Comparison of ENCODE assay signal across 18 cellular contexts in genomic region chr2:200737585-200737984, GRCh38.
DNase-seq lines count a peak whose midpoint lies in the region; ATAC-seq and TF ChIP-seq lines count a peak whose summit lies in the region.
"Had no signal": no experiment of that assay in that cellular context is flagged by ENCODE, and none has a peak within 500 bp of the region (broad histone marks: within the 10 kb centered on the region; RNA-seq: fewer than 3 reads in every experiment).

No MANE protein-coding gene starts in this region.

- no peak overlapping the region for H4K5ac ChIP-seq in IMR-90 (ENCODE audit: low read depth, low read length)

- no peak overlapping the region for H2BK120ac ChIP-seq in IMR-90 (ENCODE audit: low read depth, low read length)

- TF ChIP-seq CTCF in IMR-90 (conservative IDR thresholded peaks at IDR 0.05; ENCODE audit: low read depth, low read length) = no peak
- TF ChIP-seq CTCF in esophagus muscularis mucosa (IDR thresholded peaks at IDR 0.05) = no peak
- TF ChIP-seq CTCF in left ventricle myocardium inferior (IDR thresholded peaks at IDR 0.05; ENCODE audit: borderline replicate concordance) = no peak

- no peak for ATAC-seq in activated naive CD8-positive, alpha-beta T cell treated with anti-CD3 and anti-CD28 coated beads, Interleukin-2, amount 50 U/mL, for 24 hours
- no peak for ATAC-seq in IMR-90 (ENCODE audit: low read depth)
- ATAC-seq: A549, HepG2 had no signal

- no peaks in the 10 kb centered on the region for H4K20me1 ChIP-seq in IMR-90 (ENCODE audit: insufficient read depth, low read length)

- no peak overlapping the region; the same call in 1 of the 2 replicates for H2BK20ac ChIP-seq in IMR-90 (ENCODE audit: low read depth, low read length)

- intact Hi-C loops in IMR-90 (cut with micrococcal nuclease) (no loop called here), esophagus muscularis mucosa (cut with DNase I) (no loop called here), left ventricle myocardium inferior (cut with micrococcal nuclease) (no loop called here)

- 100% methylated on average over 3 of the region's 4 CpGs; no CpG with 5 or more reads in 1 of the 2 experiments for WGBS in IMR-90 (ENCODE audit: extremely low coverage in 2 of 2, insufficient read length in 1 of 2), 2 experiments
- WGBS in esophagus muscularis mucosa = 100% methylated on average over 4 of the region's 4 CpGs

- peak overlapping the region; percentile 33 for H3K27ac Mint-ChIP-seq in activated naive CD8-positive, alpha-beta T cell treated with anti-CD3 and anti-CD28 coated beads, Interleukin-2, amount 50 U/mL, for 24 hours
- no peak overlapping the region for H3K27ac Mint-ChIP-seq in activated naive CD8-positive, alpha-beta T cell treated with anti-CD3 and anti-CD28 coated beads for 36 hours
- H3K27ac Mint-ChIP-seq in stimulated activated naive CD8-positive, alpha-beta T cell treated with anti-CD3 and anti-CD28 coated beads, Interleukin-15, Interleukin-2, amounts not matched to agents 100 ng/mL and 50 ng/mL, for 24 hours = peak overlapping the region; percentile 31
- H3K27ac Mint-ChIP-seq: CD4-positive, alpha-beta T cell had no signal

- no peak overlapping the region for H2AK9ac ChIP-seq in IMR-90 (replicated peaks; ENCODE audit: low read depth, low read length, poor library complexity)

- no peak overlapping the region for H2AFZ ChIP-seq in IMR-90 (replicated peaks; ENCODE audit: low read length, poor library complexity)
- H2AFZ ChIP-seq: GM23248 had no signal

- H3K36me3 Mint-ChIP-seq in activated naive CD8-positive, alpha-beta T cell treated with anti-CD3 and anti-CD28 coated beads, Interleukin-2, amount 50 U/mL, for 24 hours (ENCODE audit: low read depth) = no peaks in the 10 kb centered on the region
- H3K36me3 Mint-ChIP-seq in activated naive CD8-positive, alpha-beta T cell treated with anti-CD3 and anti-CD28 coated beads for 36 hours = no peaks in the 10 kb centered on the region
- no peaks in the 10 kb centered on the region for H3K36me3 Mint-ChIP-seq in stimulated activated naive CD8-positive, alpha-beta T cell treated with anti-CD3 and anti-CD28 coated beads, Interleukin-15, Interleukin-2, amounts not matched to agents 100 ng/mL and 50 ng/mL, for 24 hours (ENCODE audit: low read depth)

- H3K9me3 ChIP-seq in IMR-90 (ENCODE audit: control insufficient read depth, insufficient read depth, low read length) = no peaks in the 10 kb centered on the region
- H3K9me3 ChIP-seq in esophagus muscularis mucosa = no peaks in the 10 kb centered on the region
- H3K9me3 ChIP-seq in left ventricle myocardium inferior (replicated peaks) = no peaks in the 10 kb centered on the region
- H3K9me3 ChIP-seq: A549, Caco-2 had no signal

- no peak overlapping the region for H3K56ac ChIP-seq in IMR-90 (ENCODE audit: extremely low read depth, insufficient read depth, low read length)

- no peak overlapping the region for H3K9ac ChIP-seq in IMR-90 (ENCODE audit: low read depth, low read length)
- H3K9ac ChIP-seq: GM23248 had no signal

- no peak for TF ChIP-seq RAD21 in IMR-90 (IDR thresholded peaks at IDR 0.05; ENCODE audit: low read length)

- CTCF ChIA-PET in IMR-90 (lab: Yijun Ruan, JAX) = interaction anchor here (1.0 kb wide), 1 partner anchor 764 kb away, joined by 3 read pairs; no protein-coding TSS in a partner anchor

- H3K27ac ChIP-seq in IMR-90 (ENCODE audit: insufficient read depth, low read length) (no peak overlapping the region), esophagus muscularis mucosa (replicated peaks in 1 of 4) (no peak overlapping the region), left ventricle myocardium inferior (replicated peaks) (no peak overlapping the region)
- H3K27ac ChIP-seq: 22Rv1, C4-2B, GM23248, HL-60 had no signal

- BruUV-seq in IMR-90 (replicated peaks; lab: Mats Ljungman, UMichigan) = no TSS peak

- no peak overlapping the region for H2BK5ac ChIP-seq in IMR-90 (ENCODE audit: low read depth, low read length, poor library complexity, severe bottlenecking)

- POLR2A ChIA-PET in IMR-90 (lab: Charles Lee; ENCODE audit: unreplicated experiment) = no interaction called here

- no peaks in the 10 kb centered on the region for H3K9me3 Mint-ChIP-seq in activated naive CD8-positive, alpha-beta T cell treated with anti-CD3 and anti-CD28 coated beads, Interleukin-2, amount 50 U/mL, for 24 hours
- no peaks in the 10 kb centered on the region for H3K9me3 Mint-ChIP-seq in activated naive CD8-positive, alpha-beta T cell treated with anti-CD3 and anti-CD28 coated beads for 36 hours
- H3K9me3 Mint-ChIP-seq in stimulated activated naive CD8-positive, alpha-beta T cell treated with anti-CD3 and anti-CD28 coated beads, Interleukin-15, Interleukin-2, amounts not matched to agents 100 ng/mL and 50 ng/mL, for 24 hours = no peaks in the 10 kb centered on the region
- H3K9me3 Mint-ChIP-seq: CD4-positive, alpha-beta T cell had no signal

- no peaks in the 10 kb centered on the region for H3K36me3 ChIP-seq in IMR-90 (ENCODE audit: control insufficient read depth, insufficient read depth, low read length)
- H3K36me3 ChIP-seq in esophagus muscularis mucosa = no peaks in the 10 kb centered on the region
- H3K36me3 ChIP-seq in left ventricle myocardium inferior = no peaks in the 10 kb centered on the region

- no peak for DNase-seq in activated naive CD8-positive, alpha-beta T cell treated with anti-CD3 and anti-CD28 coated beads, Interleukin-2, amount 50 U/mL, for 24 hours
- no peak for DNase-seq in activated naive CD8-positive, alpha-beta T cell treated with anti-CD3 and anti-CD28 coated beads for 36 hours
- DNase-seq in IMR-90 (no peak), esophagus muscularis mucosa (ENCODE audit: extremely low spot score) (peak; percentile 66), left ventricle myocardium inferior (no peak), activated gamma-delta T cell treated with Interleukin-2 at 50 U/mL for 16 hours (no peak), NCI-H1417 treated with DMSO at 0.1 percent for 48 hours (lab: John Stamatoyannopoulos, UW) (no peak)
- DNase-seq: AML-193; Caco-2; CD4-positive, alpha-beta T cell; GM23248; H7 had no signal

- no peak overlapping the region for H3K4me3 ChIP-seq in IMR-90 (ENCODE audit: insufficient read depth, low read depth, low read length)
- H3K4me3 ChIP-seq in esophagus muscularis mucosa = no peak overlapping the region
- no peak overlapping the region for H3K4me3 ChIP-seq in left ventricle myocardium inferior
- H3K4me3 ChIP-seq: A549, GM23248 had no signal

- H2BK15ac ChIP-seq in IMR-90 (ENCODE audit: low read depth, low read length) = peak overlapping the region; percentile 1; the same call in 1 of the 3 replicates

- peaks cover 26% of the 10 kb centered on the region for H3K4me1 Mint-ChIP-seq in activated naive CD8-positive, alpha-beta T cell treated with anti-CD3 and anti-CD28 coated beads, Interleukin-2, amount 50 U/mL, for 24 hours
- peaks cover 7% of the 10 kb centered on the region for H3K4me1 Mint-ChIP-seq in activated naive CD8-positive, alpha-beta T cell treated with anti-CD3 and anti-CD28 coated beads for 36 hours
- H3K4me1 Mint-ChIP-seq in stimulated activated naive CD8-positive, alpha-beta T cell treated with anti-CD3 and anti-CD28 coated beads, Interleukin-15, Interleukin-2, amounts not matched to agents 100 ng/mL and 50 ng/mL, for 24 hours (ENCODE audit: low read depth) = peaks cover 24% of the 10 kb centered on the region

- no peak overlapping the region for H4K8ac ChIP-seq in IMR-90 (ENCODE audit: low read depth in 2 of 2, low read length in 2 of 2)

- dilution Hi-C loops in IMR-90 (cut with HindIII; ENCODE audit: low sequenced_read_pairs, unreplicated experiment) = no loop called here

- H3K9me1 ChIP-seq in IMR-90 (ENCODE audit: insufficient read depth, low read length) = no peaks in the 10 kb centered on the region; the same call in 1 of the 2 replicates

- H3K27me3 Mint-ChIP-seq in activated naive CD8-positive, alpha-beta T cell treated with anti-CD3 and anti-CD28 coated beads, Interleukin-2, amount 50 U/mL, for 24 hours = no peaks in the 10 kb centered on the region
- no peaks in the 10 kb centered on the region for H3K27me3 Mint-ChIP-seq in activated naive CD8-positive, alpha-beta T cell treated with anti-CD3 and anti-CD28 coated beads for 36 hours
- peaks cover 6% of the 10 kb centered on the region for H3K27me3 Mint-ChIP-seq in stimulated activated naive CD8-positive, alpha-beta T cell treated with anti-CD3 and anti-CD28 coated beads, Interleukin-15, Interleukin-2, amounts not matched to agents 100 ng/mL and 50 ng/mL, for 24 hours

- peak overlapping the region; percentile 0; the same call in 1 of the 2 replicates for H4K91ac ChIP-seq in IMR-90 (ENCODE audit: insufficient read depth, low read depth, low read length)

- no peak overlapping the region for H3K4me2 ChIP-seq in IMR-90 (ENCODE audit: low read depth, low read length)
- H3K4me2 ChIP-seq: A549 had no signal

- H3K27me3 ChIP-seq in IMR-90 (ENCODE audit: control insufficient read depth, insufficient read depth, low read length) (no peaks in the 10 kb centered on the region), esophagus muscularis mucosa (peaks cover 0 to 11% (median 0%) of the 10 kb centered on the region in 4 donors), left ventricle myocardium inferior (ENCODE audit: low read depth) (peaks cover 4% of the 10 kb centered on the region)

- H3K79me1 ChIP-seq in IMR-90 (ENCODE audit: low read depth in 1 of 2, low read length in 2 of 2) = no peaks in the 10 kb centered on the region

- H3K4me1 ChIP-seq in IMR-90 (ENCODE audit: control insufficient read depth, insufficient read depth, low read length) (peaks cover 9% of the 10 kb centered on the region), esophagus muscularis mucosa (peaks cover 12 to 19% (median 16%) of the 10 kb centered on the region in 4 donors), left ventricle myocardium inferior (peaks cover 28% of the 10 kb centered on the region)

- no peak overlapping the region for H3K23ac ChIP-seq in IMR-90 (ENCODE audit: low read depth, low read length)

- TF ChIP-seq EP300 in esophagus muscularis mucosa (IDR thresholded peaks at IDR 0.05) = no peak

- no peak overlapping the region for H3K14ac ChIP-seq in IMR-90 (replicated peaks; ENCODE audit: low read depth, low read length)

- H3K4me3 Mint-ChIP-seq in activated naive CD8-positive, alpha-beta T cell treated with anti-CD3 and anti-CD28 coated beads, Interleukin-2, amount 50 U/mL, for 24 hours = no peak overlapping the region
- no peak overlapping the region for H3K4me3 Mint-ChIP-seq in activated naive CD8-positive, alpha-beta T cell treated with anti-CD3 and anti-CD28 coated beads for 36 hours
- H3K4me3 Mint-ChIP-seq in stimulated activated naive CD8-positive, alpha-beta T cell treated with anti-CD3 and anti-CD28 coated beads, Interleukin-15, Interleukin-2, amounts not matched to agents 100 ng/mL and 50 ng/mL, for 24 hours = no peak overlapping the region
- H3K4me3 Mint-ChIP-seq: CD4-positive, alpha-beta T cell had no signal

- no peak overlapping the region for H3K18ac ChIP-seq in IMR-90 (ENCODE audit: low read depth, low read length)

- in situ Hi-C loops in IMR-90 (cut with MboI; ENCODE audit: low sequenced_read_pairs) = no loop called here

- H3K4ac ChIP-seq in IMR-90 (ENCODE audit: low read depth, low read length) = no peak overlapping the region

- TF ChIP-seq POLR2A in IMR-90 (IDR thresholded peaks at IDR 0.05; ENCODE audit: low read depth, low read length) (no peak), esophagus muscularis mucosa (IDR thresholded peaks at IDR 0.05; ENCODE audit: low read depth) (no peak)

- no peak overlapping the region for H2AK5ac ChIP-seq in IMR-90 (ENCODE audit: low read depth, low read length)
